In the genomic region with DNA sequence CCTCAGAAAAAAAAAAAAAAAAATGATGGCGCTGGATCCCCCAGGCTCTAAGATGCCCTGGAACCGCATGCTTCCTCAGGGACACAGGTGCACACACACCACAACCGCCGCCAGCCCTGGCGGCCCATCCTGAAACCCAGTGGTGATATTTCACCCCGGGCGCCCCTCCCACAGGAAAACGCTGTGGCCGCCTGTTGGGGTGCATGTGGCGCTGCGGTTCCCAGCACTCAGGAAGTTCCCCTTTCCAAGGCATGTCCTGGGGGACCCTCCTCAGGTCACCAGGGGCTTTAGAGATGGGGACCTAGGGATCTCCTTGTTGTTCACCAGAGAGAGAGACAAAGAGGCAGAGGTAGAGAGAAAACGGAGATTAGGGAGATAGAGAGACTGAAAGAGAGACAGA, we compare ENCODE assay signal across 8 cellular contexts. TPM values are rescaled to one million over a fixed set of nuclear protein-coding genes. Genes with fewer than 3 reads are reported as not detected.
DNase-seq lines count a peak whose midpoint lies in the region; ATAC-seq and TF ChIP-seq lines count a peak whose summit lies in the region.

No MANE protein-coding gene starts in this region.

- H3K9me3 ChIP-seq in SJCRH30 (replicated peaks) (no peaks in the 10 kb centered on the region), left ventricle myocardium inferior (replicated peaks) (no peaks in the 10 kb centered on the region)

- H3K4me1 ChIP-seq in SJCRH30: no peaks in the 10 kb centered on the region
- peaks cover 9% of the 10 kb centered on the region for H3K4me1 ChIP-seq in left ventricle myocardium inferior

- TF ChIP-seq CTCF in left ventricle myocardium inferior (IDR thresholded peaks at IDR 0.05; ENCODE audit: borderline replicate concordance): no peak

- H3K27me3 ChIP-seq in SJCRH30 (peaks cover 9% of the 10 kb centered on the region; the same call in 1 of the 2 replicates), left ventricle myocardium inferior (ENCODE audit: low read depth) (peaks cover 74% of the 10 kb centered on the region)

- intact Hi-C loops in left ventricle myocardium inferior (cut with micrococcal nuclease): no loop called here

- POLR2A ChIA-PET in activated CD4-positive, alpha-beta T cell treated with anti-CD3 and anti-CD28 coated beads, Interleukin-2, amount 10 ng/mL, durations not matched to agents 7 days and 5 days (lab: Charles Lee): no interaction called here

- no peak overlapping the region for H3K27ac ChIP-seq in SJCRH30
- no peak overlapping the region for H3K27ac ChIP-seq in left ventricle myocardium inferior (replicated peaks)

- no peak for DNase-seq in activated CD4-positive, alpha-beta T cell treated with anti-CD3 and anti-CD28 coated beads, Interleukin-2, amount 10 ng/mL, durations not matched to agents 7 days and 5 days
- DNase-seq in activated CD4-positive, alpha-beta T cell treated with anti-CD3 and anti-CD28 coated beads, Interleukin-2, amount 50 U/mL, for 1 hour: no peak
- DNase-seq in SJCRH30 (no peak), left ventricle myocardium inferior (peak; percentile 25), COLO668 (lab: John Stamatoyannopoulos, UW; ENCODE audit: unreplicated experiment) (no peak), AG20443 (ENCODE audit: low spot score) (no peak)
- no peak for DNase-seq in stimulated activated naive B cell treated with anti-CD40 and anti-IgM and Interleukin-4, amounts not matched to agents 10 μg/mL and 1 μg/mL and 100 μg/mL, for 72 hours

- H3K27me3 Mint-ChIP-seq in activated CD4-positive, alpha-beta T cell treated with anti-CD3 and anti-CD28 coated beads, Interleukin-2, amount 10 ng/mL, durations not matched to agents 7 days and 5 days: peaks cover 19% of the 10 kb centered on the region
- H3K27me3 Mint-ChIP-seq in stimulated activated naive B cell treated with anti-CD40 and anti-IgM and Interleukin-4, amounts not matched to agents 10 μg/mL and 1 μg/mL and 100 μg/mL, for 72 hours: peaks cover 3 to 16% of the 10 kb centered on the region in 2 donors

- H3K36me3 ChIP-seq in SJCRH30 (no peaks in the 10 kb centered on the region), left ventricle myocardium inferior (no peaks in the 10 kb centered on the region)

- peak overlapping the region; percentile 2 for H3K27ac Mint-ChIP-seq in activated CD4-positive, alpha-beta T cell treated with anti-CD3 and anti-CD28 coated beads, Interleukin-2, amount 10 ng/mL, durations not matched to agents 7 days and 5 days
- H3K27ac Mint-ChIP-seq in stimulated activated naive B cell treated with anti-CD40 and anti-IgM and Interleukin-4, amounts not matched to agents 10 μg/mL and 1 μg/mL and 100 μg/mL, for 72 hours: peak overlapping the region; percentile 77

- no peaks in the 10 kb centered on the region for H3K36me3 Mint-ChIP-seq in activated CD4-positive, alpha-beta T cell treated with anti-CD3 and anti-CD28 coated beads, Interleukin-2, amount 10 ng/mL, durations not matched to agents 7 days and 5 days (ENCODE audit: low read depth)
- H3K36me3 Mint-ChIP-seq in stimulated activated naive B cell treated with anti-CD40 and anti-IgM and Interleukin-4, amounts not matched to agents 10 μg/mL and 1 μg/mL and 100 μg/mL, for 72 hours: peaks cover 19% of the 10 kb centered on the region in 2 donors

- H3K4me1 Mint-ChIP-seq in activated CD4-positive, alpha-beta T cell treated with anti-CD3 and anti-CD28 coated beads, Interleukin-2, amount 10 ng/mL, durations not matched to agents 7 days and 5 days: peaks cover 15% of the 10 kb centered on the region
- H3K4me1 Mint-ChIP-seq in stimulated activated naive B cell treated with anti-CD40 and anti-IgM and Interleukin-4, amounts not matched to agents 10 μg/mL and 1 μg/mL and 100 μg/mL, for 72 hours: peaks cover 19 to 49% of the 10 kb centered on the region in 2 donors

- no peak for ATAC-seq in stimulated activated naive B cell treated with anti-CD40 and anti-IgM and Interleukin-4, amounts not matched to agents 10 μg/mL and 1 μg/mL and 100 μg/mL, for 72 hours (replicated peaks)
- ATAC-seq in HG03159 (IDR thresholded peaks at IDR 0.05; ENCODE audit: unreplicated experiment): no peak

- H3K4me3 ChIP-seq in SJCRH30 (peak overlapping the region; percentile 48), left ventricle myocardium inferior (peak overlapping the region; percentile 48)

- H3K4me3 Mint-ChIP-seq in activated CD4-positive, alpha-beta T cell treated with anti-CD3 and anti-CD28 coated beads, Interleukin-2, amount 10 ng/mL, durations not matched to agents 7 days and 5 days: no peak overlapping the region
- H3K4me3 Mint-ChIP-seq in stimulated activated naive B cell treated with anti-CD40 and anti-IgM and Interleukin-4, amounts not matched to agents 10 μg/mL and 1 μg/mL and 100 μg/mL, for 72 hours: peak overlapping the region; percentile 86 to 93

- no peaks in the 10 kb centered on the region for H3K9me3 Mint-ChIP-seq in activated CD4-positive, alpha-beta T cell treated with anti-CD3 and anti-CD28 coated beads, Interleukin-2, amount 10 ng/mL, durations not matched to agents 7 days and 5 days
- H3K9me3 Mint-ChIP-seq in stimulated activated naive B cell treated with anti-CD40 and anti-IgM and Interleukin-4, amounts not matched to agents 10 μg/mL and 1 μg/mL and 100 μg/mL, for 72 hours: no peaks in the 10 kb centered on the region

- CTCF ChIA-PET in activated CD4-positive, alpha-beta T cell treated with anti-CD3 and anti-CD28 coated beads, Interleukin-2, amount 10 ng/mL, durations not matched to agents 7 days and 5 days (lab: Charles Lee): no interaction called here

RNA-seq across cellular contexts. Expression of a gene that starts 2.5 kb away (rescaled TPM):
- under 1 TPM; 0.42 to 0.73 TPM for total RNA-seq in activated CD4-positive, alpha-beta T cell treated with anti-CD3 and anti-CD28 coated beads, Interleukin-2, amount 10 ng/mL, durations not matched to agents 7 days and 5 days
- 0.66 and 0.85 TPM in 2 replicates for total RNA-seq in SJCRH30 (2014; rRNA removed; shearing (Covaris generic))
- total RNA-seq in left ventricle myocardium inferior: 0.63 TPM

RNA-seq across cellular contexts. Expression of a gene that starts 59.1 kb away (rescaled TPM):
- not detected for total RNA-seq in activated CD4-positive, alpha-beta T cell treated with anti-CD3 and anti-CD28 coated beads, Interleukin-2, amount 10 ng/mL, durations not matched to agents 7 days and 5 days
- total RNA-seq in SJCRH30 (2014; rRNA removed; shearing (Covaris generic)): not detected in 2 replicates
- not detected for total RNA-seq in left ventricle myocardium inferior

RNA-seq across cellular contexts. Expression of a gene that starts 59.1 kb away (rescaled TPM):
- total RNA-seq in activated CD4-positive, alpha-beta T cell treated with anti-CD3 and anti-CD28 coated beads, Interleukin-2, amount 10 ng/mL, durations not matched to agents 7 days and 5 days: not detected
- 0.02 TPM in 1 of 2 replicates, not detected in the other for total RNA-seq in SJCRH30 (2014; rRNA removed; shearing (Covaris generic))
- not detected for total RNA-seq in left ventricle myocardium inferior
